ENCODE assay signal across 28 cellular contexts in the genomic region with DNA sequence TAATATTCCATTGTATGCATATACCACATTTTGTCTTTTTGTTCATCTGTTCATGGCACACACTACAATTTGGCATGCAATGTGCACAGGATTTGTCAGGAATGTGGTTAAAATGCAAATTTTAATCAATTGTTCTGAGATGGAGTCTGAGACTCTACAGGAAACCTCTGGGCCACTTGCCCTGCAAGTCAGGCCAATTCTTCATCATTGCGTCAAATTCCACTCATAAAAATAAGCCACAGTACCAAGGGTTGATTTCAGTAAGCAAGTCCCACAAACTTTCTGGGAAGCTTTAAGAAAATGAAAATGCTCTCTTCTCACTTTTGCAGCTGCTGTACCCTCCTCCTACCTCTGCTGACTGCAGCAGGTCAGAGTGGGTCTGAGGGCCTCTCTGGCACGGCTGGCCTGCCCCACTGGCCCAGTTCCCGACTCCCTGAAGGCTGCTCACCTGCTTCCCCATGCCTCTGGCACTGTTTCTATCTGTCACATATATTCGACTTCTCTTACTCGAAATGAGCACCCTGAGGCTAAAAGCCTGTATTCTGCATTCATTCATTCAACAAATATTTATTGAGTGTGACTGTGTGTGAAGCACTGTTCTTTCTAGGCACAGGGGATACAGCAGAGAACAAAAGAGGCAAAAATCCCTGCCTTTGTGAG.
DNase-seq lines count a peak whose midpoint lies in the region; ATAC-seq and TF ChIP-seq lines count a peak whose summit lies in the region.
"Had no signal": no experiment of that assay in that cellular context is flagged by ENCODE, and none has a peak within 500 bp of the region (broad histone marks: within the 10 kb centered on the region; RNA-seq: fewer than 3 reads in every experiment).

No MANE protein-coding gene starts in this region.

- TF ChIP-seq POLR2A in esophagus muscularis mucosa (IDR thresholded peaks at IDR 0.05; ENCODE audit: low read depth) (no peak), transverse colon (IDR thresholded peaks at IDR 0.05) (no peak)

- no peak for ATAC-seq in thoracic aorta (ENCODE audit: insufficient number of reproducible peaks, low FRiP score, low read depth)
- no peak for ATAC-seq in GM21825 (IDR thresholded peaks at IDR 0.05; ENCODE audit: unreplicated experiment)
- no peak for ATAC-seq in HG03039 (IDR thresholded peaks at IDR 0.05; ENCODE audit: unreplicated experiment)
- ATAC-seq: activated naive CD8-positive, alpha-beta T cell treated with anti-CD3 and anti-CD28 coated beads, Interleukin-2, amount 50 U/mL, for 24 hours; CD8-positive, alpha-beta T cell; heart left ventricle; left colon; natural killer cell; right lobe of liver; T-cell had no signal

- H3K27ac ChIP-seq in esophagus muscularis mucosa (replicated peaks in 1 of 4): no peak overlapping the region
- H3K27ac ChIP-seq in thoracic aorta: peak overlapping the region; percentile 0 to 17
- H3K27ac ChIP-seq in transverse colon: no peak overlapping the region
- H3K27ac ChIP-seq: 22Rv1, ovary, right lobe of liver, SJSA1 had no signal

- DNase-seq in NCI-H1417 (lab: John Stamatoyannopoulos, UW) (peak in 2 of 3 experiments; percentile 4 to 37), NCI-H1417 treated with DMSO at 0.1 percent for 48 hours (lab: John Stamatoyannopoulos, UW) (no peak), NCI-H345 (lab: John Stamatoyannopoulos, UW) (peak; percentile 67), esophagus muscularis mucosa (ENCODE audit: extremely low spot score) (peak; percentile 19), thoracic aorta (ENCODE audit: low spot score) (no peak), transverse colon (no peak)
- DNase-seq: activated CD4-positive, alpha-beta T cell treated with anti-CD3 and anti-CD28 coated beads for 1 hour; activated gamma-delta T cell treated with Interleukin-2 at 50 U/mL for 16 hours; activated naive CD8-positive, alpha-beta T cell treated with anti-CD3 and anti-CD28 coated beads, Interleukin-2, amount 50 U/mL, for 24 hours; AML-193; DMS79; heart left ventricle; left colon; midbrain; natural killer cell; NCI-H1930; NCI-H510A treated with DMSO at 0.1 percent for 48 hours; ovary; right lobe of liver; stimulated activated CD4-positive, alpha-beta T cell treated with anti-CD3 and anti-CD28 coated beads, Interleukin-12 subunit alpha, Interleukin-12 subunit beta, amount 100 ng/mL, for 4 hours; stimulated activated CD4-positive, alpha-beta T cell treated with anti-CD3 and anti-CD28 coated beads, Interleukin-4, amount 100 ng/mL, for 4 hours; stimulated activated naive CD4-positive, alpha-beta T cell; T-cell had no signal

- intact Hi-C loops in esophagus muscularis mucosa (cut with DNase I): no loop called here
- intact Hi-C loops in transverse colon (cut with DNase I; ENCODE audit: low total_unique reads): no loop called here

- peaks cover 0 to 26% (median 10%) of the 10 kb centered on the region in 4 donors for H3K4me1 ChIP-seq in esophagus muscularis mucosa
- peaks cover 0 to 24% of the 10 kb centered on the region in 2 donors for H3K4me1 ChIP-seq in thoracic aorta (ENCODE audit: control insufficient read depth in 1 of 2, low read depth in 2 of 2)
- H3K4me1 ChIP-seq in transverse colon: peaks cover 0 to 8% (median 0%) of the 10 kb centered on the region in 4 donors
- H3K4me1 ChIP-seq: right lobe of liver, SJSA1 had no signal

- H3K9me3 ChIP-seq in esophagus muscularis mucosa (no peaks in the 10 kb centered on the region), thoracic aorta (no peaks in the 10 kb centered on the region), transverse colon (no peaks in the 10 kb centered on the region)
- H3K9me3 ChIP-seq: heart left ventricle, ovary, right lobe of liver, SJSA1 had no signal

- WGBS in esophagus muscularis mucosa: 61% methylated on average over 5 of the region's 5 CpGs
- WGBS in transverse colon (ENCODE audit: low coverage in 1 of 2), 2 donors: 73 to 78% methylated on average over 1 to 5 of the region's 5 CpGs

- H3K27me3 ChIP-seq in esophagus muscularis mucosa (no peaks in the 10 kb centered on the region), thoracic aorta (replicated peaks; ENCODE audit: insufficient read depth) (no peaks in the 10 kb centered on the region), transverse colon (no peaks in the 10 kb centered on the region)
- H3K27me3 ChIP-seq: heart left ventricle, ovary, right lobe of liver, SJSA1 had no signal

- TF ChIP-seq EP300 in esophagus muscularis mucosa (IDR thresholded peaks at IDR 0.05) (no peak), transverse colon (IDR thresholded peaks at IDR 0.05; ENCODE audit: low read depth) (no peak)

- H3K36me3 ChIP-seq in esophagus muscularis mucosa: no peaks in the 10 kb centered on the region
- no peaks in the 10 kb centered on the region for H3K36me3 ChIP-seq in thoracic aorta
- H3K36me3 ChIP-seq in transverse colon: no peaks in the 10 kb centered on the region
- H3K36me3 ChIP-seq: heart left ventricle, ovary, right lobe of liver, SJSA1 had no signal

- TF ChIP-seq CTCF in esophagus muscularis mucosa (IDR thresholded peaks at IDR 0.05) (no peak), thoracic aorta (IDR thresholded peaks at IDR 0.05) (no peak), transverse colon (IDR thresholded peaks at IDR 0.05) (no peak)

- no peak overlapping the region for H3K4me3 ChIP-seq in esophagus muscularis mucosa
- H3K4me3 ChIP-seq in thoracic aorta: no peak overlapping the region
- H3K4me3 ChIP-seq in transverse colon: no peak overlapping the region
- H3K4me3 ChIP-seq: heart left ventricle, ovary, right lobe of liver, SJSA1 had no signal

- in situ Hi-C loops in transverse colon (cut with MboI; ENCODE audit: low pct_ligation_motif_present in 1 of 4, low pct_unique_long_range_greater_than_20kb in 1 of 4, low sequenced_read_pairs in 3 of 4): no loop called here

Comparison
In these comparisons a context has a peak if more than half of its experiments do, and no peak if none do; other contexts are left out.
1. DNase-seq: peak in NCI-H1417 (2 of 3), NCI-H345 (single experiment) and esophagus muscularis mucosa (single experiment); none in NCI-H1417 treated with DMSO at 0.1 percent for 48 hours (single experiment), thoracic aorta (single experiment) and transverse colon (single experiment).
2. H3K27ac ChIP-seq: peak in thoracic aorta (2 of 2); none in esophagus muscularis mucosa (0 of 4) and transverse colon (0 of 4).